In genomic region chr2:172169611-172170010, GRCh38 we compare ENCODE assay signal across 18 cellular contexts.
DNase-seq lines count a peak whose midpoint lies in the region; FAIRE-seq and TF ChIP-seq lines count a peak whose summit lies in the region.
"Had no signal": no experiment of that assay in that cellular context is flagged by ENCODE, and none has a peak within 500 bp of the region (broad histone marks: within the 10 kb centered on the region; RNA-seq: fewer than 3 reads in every experiment).

No MANE protein-coding gene starts in this region.

- no peaks in the 10 kb centered on the region for H3K36me3 ChIP-seq in small intestine (ENCODE audit: control insufficient read depth in 2 of 2, insufficient read depth in 2 of 2, low read length in 2 of 2)
- H3K36me3 ChIP-seq: BLaER1 had no signal

- H3K27ac ChIP-seq in VCaP = peak overlapping the region; percentile 93
- no peak overlapping the region for H3K27ac ChIP-seq in small intestine (ENCODE audit: low read depth in 1 of 2, low read length in 1 of 2)
- H3K27ac ChIP-seq in caudate nucleus (ENCODE audit: low read depth, low read length) = no peak overlapping the region
- H3K27ac ChIP-seq: 22Rv1, A549, BLaER1 had no signal

- H3K4me3 ChIP-seq in small intestine (ENCODE audit: low read depth in 1 of 2, low read length in 2 of 2) = no peak overlapping the region
- H3K4me3 ChIP-seq: A549, BLaER1 had no signal

- FAIRE-seq in small intestine (lab: Jason Lieb, UNC) = no peak
- no peak for FAIRE-seq in RCC 7860 (lab: Jason Lieb, UNC)
- FAIRE-seq: A549, G401.6, GM12892, H1, HepG2 had no signal

- no peak for TF ChIP-seq CTCF in VCaP (conservative IDR thresholded peaks at IDR 0.05)

- H3K27me3 ChIP-seq in small intestine (ENCODE audit: control insufficient read depth in 2 of 2, insufficient read depth in 2 of 2, low read length in 2 of 2) = peaks cover 0 to 3% of the 10 kb centered on the region in 2 donors

- DNase-seq in DMS79 treated with DMSO at 0.1 percent for 48 hours (lab: John Stamatoyannopoulos, UW) (peak; percentile 59), DMS79 (lab: John Stamatoyannopoulos, UW) (no peak), small intestine (peak; percentile 33), caudate nucleus (lab: John Stamatoyannopoulos, UW) (no peak), RCC 7860 (ENCODE audit: low spot score) (no peak)
- no peak for DNase-seq in effector CD4-positive, alpha-beta T cell
- DNase-seq: CD4-positive, alpha-beta memory T cell; DMS153; DND-41; H9 had no signal

- peaks cover 0 to 2% of the 10 kb centered on the region in 2 donors for H3K4me1 ChIP-seq in small intestine (ENCODE audit: control insufficient read depth in 2 of 2, insufficient read depth in 1 of 2, low read depth in 1 of 2, low read length in 1 of 2)

- H3K9me3 ChIP-seq in small intestine (ENCODE audit: control insufficient read depth, low read depth) = no peaks in the 10 kb centered on the region
- H3K9me3 ChIP-seq: A549 had no signal

Comparison
In these comparisons a context has a peak if more than half of its experiments do, and no peak if none do; other contexts are left out.
1. DNase-seq: peak in DMS79 treated with DMSO at 0.1 percent for 48 hours (single experiment) and small intestine (single experiment); none in DMS79 (single experiment), caudate nucleus (0 of 61), effector CD4-positive, alpha-beta T cell (single experiment) and RCC 7860 (single experiment).